In the genomic region with DNA sequence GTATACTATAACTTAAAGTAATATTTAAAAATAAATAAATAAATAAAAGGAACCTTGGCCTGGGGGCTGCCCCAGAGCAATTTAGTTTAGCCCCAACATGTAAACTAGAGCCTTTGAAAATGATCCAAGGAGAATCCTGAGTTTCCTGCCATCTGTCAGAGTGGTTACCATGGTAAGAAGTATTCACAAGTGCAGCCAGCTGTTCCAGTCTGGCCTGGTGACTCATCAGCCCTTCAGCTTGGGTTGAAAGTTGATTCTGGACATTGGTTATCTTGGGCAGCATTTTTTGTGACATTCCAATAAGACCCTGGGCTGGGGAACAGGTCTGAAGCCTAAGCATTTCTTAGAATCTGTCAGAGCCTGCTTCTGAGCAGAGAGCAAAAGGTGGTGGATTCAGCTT, we compare ENCODE assay signal across 9 cellular contexts.
DNase-seq lines count a peak whose midpoint lies in the region; ATAC-seq, FAIRE-seq and TF ChIP-seq lines count a peak whose summit lies in the region.
"Had no signal": no experiment of that assay in that cellular context is flagged by ENCODE, and none has a peak within 500 bp of the region (broad histone marks: within the 10 kb centered on the region; RNA-seq: fewer than 3 reads in every experiment).

No MANE protein-coding gene starts in this region.

- no TSS peak for BruUV-seq in HepG2 (replicated peaks; lab: Mats Ljungman, UMichigan)

- H3K27ac ChIP-seq in psoas muscle (no peak overlapping the region), colonic mucosa (no peak overlapping the region), HepG2 (ENCODE audit: extremely low read length, insufficient read depth, low read length) (no peak overlapping the region)

- H3K4me3 ChIP-seq in epithelial cell of proximal tubule (ENCODE audit: low read depth, low read length) (no peak overlapping the region), psoas muscle (no peak overlapping the region), colonic mucosa (no peak overlapping the region), HepG2 (replicated peaks in 1 of 3; ENCODE audit: insufficient read depth in 1 of 3, low read depth in 2 of 3, low read length in 3 of 3) (no peak overlapping the region)

- H3K79me2 ChIP-seq in HepG2 (ENCODE audit: insufficient read depth, low read length): no peaks in the 10 kb centered on the region

- CTCF ChIA-PET in HepG2 (lab: Yijun Ruan, JAX; ENCODE audit: low intra/inter-chr PET ratio, low total read pairs): no interaction called here

- no peaks in the 10 kb centered on the region for H3K36me3 ChIP-seq in psoas muscle (ENCODE audit: insufficient read depth in 1 of 2, low read depth in 1 of 2)
- H3K36me3 ChIP-seq in colonic mucosa: no peaks in the 10 kb centered on the region
- H3K36me3 ChIP-seq in HepG2 (replicated peaks in 1 of 2; ENCODE audit: control insufficient read depth in 1 of 2, insufficient read depth in 2 of 2, low read length in 2 of 2): no peaks in the 10 kb centered on the region

- no peak for TF ChIP-seq POLR2A in HepG2 (IDR thresholded peaks at IDR 0.05; ENCODE audit: insufficient read depth in 1 of 2, low read depth in 2 of 2, low read length in 2 of 2)

- H3K4me2 ChIP-seq in HepG2 (ENCODE audit: low read depth, low read length): no peak overlapping the region

- H3K4me1 ChIP-seq in psoas muscle (no peaks in the 10 kb centered on the region), colonic mucosa (no peaks in the 10 kb centered on the region), HepG2 (ENCODE audit: insufficient read depth, low read length) (no peaks in the 10 kb centered on the region)

- no peak for TF ChIP-seq EP300 in HepG2 (IDR thresholded peaks at IDR 0.05; ENCODE audit: low read depth in 2 of 2, low read length in 2 of 2)
- TF ChIP-seq EP300 in HepG2 (CRISPR knock-in tag; IDR thresholded peaks at IDR 0.05; ENCODE audit: borderline replicate concordance): no peak

- H3K9ac ChIP-seq in colonic mucosa (ENCODE audit: low read depth in 2 of 2, low read length in 2 of 2) (no peak overlapping the region), HepG2 (ENCODE audit: insufficient read depth, low read depth, low read length) (no peak overlapping the region)

- H3K27me3 ChIP-seq in psoas muscle (ENCODE audit: insufficient read depth in 3 of 3, low read length in 2 of 3) (no peaks in the 10 kb centered on the region), colonic mucosa (no peaks in the 10 kb centered on the region), HepG2 (ENCODE audit: control insufficient read depth in 1 of 2, insufficient read depth in 2 of 2, low read length in 2 of 2) (0 out of 5 replicates have a peak, but pooled peaks cover 0 to 3% of the 10 kb centered on the region in 2 experiments)

- H4K20me1 ChIP-seq in HepG2 (ENCODE audit: insufficient read depth, low read length): no peaks in the 10 kb centered on the region

- in situ Hi-C loops in HepG2 (cut with HindIII; ENCODE audit: extremely low pct_ligation_motif_present, low pct_unique_long_range_greater_than_20kb): no loop called here

- POLR2A ChIA-PET in HepG2 (lab: Yijun Ruan, JAX): no interaction called here

- no peak for TF ChIP-seq RAD21 in HepG2 (CRISPR knock-in tag; IDR thresholded peaks at IDR 0.05)

- H2AFZ ChIP-seq in HepG2 (ENCODE audit: low read length): no peak overlapping the region

- FAIRE-seq in HepG2 (lab: Jason Lieb, UNC): no peak

- no peak for TF ChIP-seq CTCF in epithelial cell of proximal tubule (conservative IDR thresholded peaks at IDR 0.05; ENCODE audit: low read depth, low read length)
- TF ChIP-seq CTCF in psoas muscle (IDR thresholded peaks at IDR 0.05): no peak
- no peak for TF ChIP-seq CTCF in colonic mucosa (IDR thresholded peaks at IDR 0.05)
- no peak for TF ChIP-seq CTCF in HepG2 (CRISPR knock-in tag; IDR thresholded peaks at IDR 0.05)

- H3K9me3 ChIP-seq in psoas muscle (no peaks in the 10 kb centered on the region), colonic mucosa (no peaks in the 10 kb centered on the region), HepG2 (ENCODE audit: low read length) (no peaks in the 10 kb centered on the region)

- DNase-seq in H4 (ENCODE audit: low spot score) (peak; percentile 85), NCI-H82 (lab: John Stamatoyannopoulos, UW) (peak; percentile 78), epithelial cell of proximal tubule (ENCODE audit: low read depth) (peak; percentile 37), psoas muscle (no peak), colonic mucosa (no peak), mucosa of gallbladder (ENCODE audit: low spot score) (no peak), HepG2 (ENCODE audit: low spot score) (no peak), T-helper 2 cell (no peak)

- ATAC-seq in psoas muscle (peak; percentile 53 to 75 (median 62)), HepG2 (no peak)
- ATAC-seq: left colon had no signal

- intact Hi-C loops in psoas muscle (cut with DNase I): no loop called here
- intact Hi-C loops in colonic mucosa (cut with DNase I): no loop called here
- intact Hi-C loops in HepG2 (cut with micrococcal nuclease; ENCODE audit: unreplicated experiment): no loop called here

TF ChIP-seq in HepG2, 621 proteins besides CTCF, POLR2A, EP300 and RAD21:
- TF ChIP-seq TAF1 (CRISPR knock-in tag; IDR thresholded peaks at IDR 0.05): no peak
- TF ChIP-seq DR1 (CRISPR knock-in tag; IDR thresholded peaks at IDR 0.05): no peak
- no peak for TF ChIP-seq ATAD3A (CRISPR knock-in tag; IDR thresholded peaks at IDR 0.05)
- no peak for TF ChIP-seq RCOR2 (CRISPR knock-in tag; IDR thresholded peaks at IDR 0.05)
- no peak for TF ChIP-seq ZNF792 (CRISPR knock-in tag; IDR thresholded peaks at IDR 0.05)
- no peak for TF ChIP-seq ZNF644 (CRISPR knock-in tag; IDR thresholded peaks at IDR 0.05; ENCODE audit: low read depth)
- no peak for TF ChIP-seq ZNF558 (CRISPR knock-in tag; IDR thresholded peaks at IDR 0.05; ENCODE audit: borderline replicate concordance)

Comparison
In these comparisons a context has a peak if more than half of its experiments do, and no peak if none do; other contexts are left out.
1. DNase-seq: peak in H4 (single experiment), NCI-H82 (single experiment) and epithelial cell of proximal tubule (single experiment); none in psoas muscle (0 of 2), colonic mucosa (single experiment), mucosa of gallbladder (single experiment), HepG2 (single experiment) and T-helper 2 cell (0 of 5).